In the genomic region with DNA sequence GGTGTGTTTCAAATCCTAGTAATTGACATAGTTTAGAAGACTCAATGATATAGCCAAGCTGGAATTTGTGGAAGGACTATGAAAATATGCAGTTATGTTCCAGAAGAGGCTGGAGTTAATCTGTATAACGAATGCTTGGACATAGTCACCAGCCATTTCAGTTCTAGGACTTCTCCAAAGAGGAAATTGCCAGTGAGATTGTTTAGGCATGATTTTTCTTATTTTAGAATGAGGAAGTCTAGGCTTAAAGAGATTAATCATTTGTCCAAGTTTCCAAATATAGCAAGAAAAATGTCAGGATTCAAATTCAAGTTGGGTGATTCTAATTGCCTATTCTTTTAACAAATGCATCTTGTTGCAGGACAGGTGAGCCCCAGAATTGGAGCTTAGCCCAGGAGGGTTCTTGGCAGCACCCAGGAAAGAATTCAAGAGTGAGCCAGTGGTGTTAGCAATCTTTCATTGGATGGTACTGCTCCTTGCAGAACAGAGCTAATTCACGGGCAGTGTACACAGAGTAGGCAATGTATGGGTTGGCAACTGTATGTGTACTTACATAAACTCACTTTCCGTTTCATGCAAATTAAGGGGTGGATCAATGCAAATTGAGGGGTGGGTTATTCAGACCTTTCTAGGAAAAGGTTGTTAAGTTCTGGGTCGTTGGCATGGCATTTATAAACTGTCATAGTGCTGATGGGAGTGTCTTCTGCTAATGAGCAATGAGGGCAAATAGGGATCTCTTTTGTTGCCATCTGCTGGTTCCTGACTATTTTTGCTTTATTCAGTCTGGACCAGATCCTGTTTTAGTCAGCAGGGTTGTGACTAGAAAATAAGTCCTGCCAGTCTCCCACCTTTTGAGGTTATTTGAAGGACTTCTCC, we compare ENCODE assay signal across 1 cellular context.
TF ChIP-seq lines count a peak whose summit lies in the region.

No MANE protein-coding gene starts in this region.

TF ChIP-seq in HepG2, 621 proteins besides CTCF, POLR2A, EP300 and RAD21:
- TF ChIP-seq ZKSCAN8 (CRISPR knock-in tag; IDR thresholded peaks at IDR 0.05; ENCODE audit: borderline replicate concordance) (no peak), TRIM24 (CRISPR knock-in tag; IDR thresholded peaks at IDR 0.05) (no peak), ZNF253 (CRISPR knock-in tag; IDR thresholded peaks at IDR 0.05; ENCODE audit: borderline replicate concordance) (no peak)
